ENCODE assay signal across 9 cellular contexts in genomic region chr7:27110163-27110976, GRCh38. TPM values are rescaled to one million over a fixed set of nuclear protein-coding genes. Genes with fewer than 3 reads are reported as not detected.
A peak's percentile ranks its signal among the peaks of the same experiment; 100 is the strongest.
DNase-seq lines count a peak whose midpoint lies in the region; FAIRE-seq and TF ChIP-seq lines count a peak whose summit lies in the region.
"Had no signal": no experiment of that assay in that cellular context is flagged by ENCODE, and none has a peak within 500 bp of the region (broad histone marks: within the 10 kb centered on the region; RNA-seq: fewer than 3 reads in every experiment).

No MANE protein-coding gene starts in this region.

- peaks cover 26 to 34% of the 10 kb centered on the region in 2 experiments for H4K20me1 ChIP-seq in H1 (replicated peaks in 1 of 2; ENCODE audit: control insufficient read depth in 1 of 2, insufficient read depth in 2 of 2, low read length in 2 of 2)

- no peak overlapping the region for H4K91ac ChIP-seq in H1 (replicated peaks; ENCODE audit: insufficient read length, low read length)

- H3K36me3 ChIP-seq in left ventricle myocardium inferior = no peaks in the 10 kb centered on the region
- peaks cover 0 to 3% (median 0%) of the 10 kb centered on the region in 4 experiments; a peak in 2 of 8 replicates for H3K36me3 ChIP-seq in H1 (ENCODE audit: control insufficient read depth in 2 of 4, insufficient read depth in 4 of 4, low read length in 3 of 4)
- peaks cover 3 to 8% of the 10 kb centered on the region in 2 donors for H3K36me3 ChIP-seq in mucosa of rectum (ENCODE audit: control insufficient read depth in 2 of 2, insufficient read depth in 2 of 2, low read length in 2 of 2)
- no peaks in the 10 kb centered on the region for H3K36me3 ChIP-seq in vagina

- H3K4me2 ChIP-seq in H1 (ENCODE audit: insufficient read depth in 1 of 2, low read depth in 2 of 2, low read length in 2 of 2) = peak overlapping the region; percentile 51 to 70

- FAIRE-seq in H1 (lab: Jason Lieb, UNC) = no peak
- FAIRE-seq in frontal cortex (lab: Jason Lieb, UNC) = no peak

- H2BK120ac ChIP-seq in H1 (replicated peaks; ENCODE audit: low read depth, low read length) = no peak overlapping the region

- DNase-seq in cardiac septum (ENCODE audit: low spot score) (peak; percentile 66), left ventricle myocardium inferior (no peak), H1 (ENCODE audit: low read depth in 1 of 2, low spot score in 2 of 2) (peak in 1 of 2 experiments; percentile 83), vagina (ENCODE audit: extremely low spot score in 2 of 2) (no peak), frontal cortex (ENCODE audit: low spot score in 2 of 2) (no peak), NCI-H2171 treated with DMSO at 0.1 percent for 48 hours (lab: John Stamatoyannopoulos, UW) (no peak)
- no peak for DNase-seq in activated CD4-positive, alpha-beta T cell treated with anti-CD3 and anti-CD28 coated beads, Interleukin-2, amount 50 U/mL, for 1 hour

- H2BK5ac ChIP-seq in H1 (ENCODE audit: low read depth, low read length) = no peak overlapping the region

- H4K5ac ChIP-seq in H1 (ENCODE audit: insufficient read length, low read depth, low read length) = no peak overlapping the region

- H3K9me3 ChIP-seq in left ventricle myocardium inferior (replicated peaks) (no peaks in the 10 kb centered on the region), H1 (ENCODE audit: insufficient read depth in 2 of 2, low read depth in 1 of 2, low read length in 1 of 2) (no peaks in the 10 kb centered on the region), mucosa of rectum (ENCODE audit: control insufficient read depth in 2 of 2, low read length in 2 of 2) (no peaks in the 10 kb centered on the region), vagina (no peaks in the 10 kb centered on the region)

- peaks cover 98% of the 10 kb centered on the region for H3K27me3 ChIP-seq in left ventricle myocardium inferior (ENCODE audit: low read depth)
- H3K27me3 ChIP-seq in H1 (replicated peaks in 1 of 4; ENCODE audit: control insufficient read depth in 3 of 4, extremely low read depth in 1 of 4, insufficient read depth in 3 of 4, low read length in 3 of 4) = peaks cover 93 to 98% (median 97%) of the 10 kb centered on the region in 4 experiments
- no peaks in the 10 kb centered on the region for H3K27me3 ChIP-seq in mucosa of rectum (ENCODE audit: control insufficient read depth in 2 of 2, insufficient read depth in 2 of 2, low read length in 2 of 2)
- no peaks in the 10 kb centered on the region for H3K27me3 ChIP-seq in vagina

- TF ChIP-seq CTCF in left ventricle myocardium inferior (IDR thresholded peaks at IDR 0.05; ENCODE audit: borderline replicate concordance) = no peak
- TF ChIP-seq CTCF in H1 (IDR thresholded peaks at IDR 0.05; ENCODE audit: control extremely low read depth in 1 of 3, insufficient read depth in 1 of 3, low read depth in 1 of 3, low read length in 3 of 3) = no peak
- TF ChIP-seq CTCF in vagina (IDR thresholded peaks at IDR 0.05) = no peak

- no peak overlapping the region for H2BK20ac ChIP-seq in H1 (ENCODE audit: low read length)

- H3K23me2 ChIP-seq in H1 (ENCODE audit: low read depth, low read length) = no peaks in the 10 kb centered on the region

- H2BK12ac ChIP-seq in H1 (ENCODE audit: low read depth, low read length) = no peak overlapping the region

- no peaks in the 10 kb centered on the region for H3K79me1 ChIP-seq in H1 (ENCODE audit: low read depth, low read length)

- no peak for TF ChIP-seq RAD21 in H1 (IDR thresholded peaks at IDR 0.05 in 1 of 2, conservative IDR thresholded peaks at IDR 0.05 in 1 of 2; ENCODE audit: low read depth in 2 of 2, low read length in 2 of 2)

- H3K56ac ChIP-seq in H1 (replicated peaks; ENCODE audit: insufficient read length, low read depth, low read length) = no peak overlapping the region

- 4% methylated on average over 49 of the region's 64 CpGs; no CpG with 5 or more reads in 1 of the 2 experiments for WGBS in H1 (ENCODE audit: extremely low coverage in 1 of 2, insufficient coverage in 1 of 2, insufficient read length in 1 of 2, insufficient replicate concordance in 2 of 2, low coverage in 1 of 2, low lambda C conversion rate in 2 of 2, missing lambda C conversion rate in 1 of 2), 2 experiments

- no peak for TF ChIP-seq POLR2A in H1 (IDR thresholded peaks at IDR 0.05; ENCODE audit: control extremely low read depth in 1 of 2, low read depth in 2 of 2, low read length in 2 of 2)
- TF ChIP-seq POLR2A in vagina (IDR thresholded peaks at IDR 0.05) = no peak

- no peak overlapping the region for H3K18ac ChIP-seq in H1 (ENCODE audit: extremely low read depth, low read length)

- no peak overlapping the region for H3K4ac ChIP-seq in H1 (replicated peaks; ENCODE audit: insufficient read length, low read depth, low read length)

- H4K8ac ChIP-seq in H1 (ENCODE audit: extremely low read depth, insufficient read depth, low read length) = no peak overlapping the region

- no peak overlapping the region for H3K9ac ChIP-seq in H1 (replicated peaks in 1 of 4; ENCODE audit: extremely low read depth in 1 of 4, low read depth in 3 of 4, low read length in 3 of 4)
- peak overlapping the region in 1 of 2 donors; percentile 41 for H3K9ac ChIP-seq in mucosa of rectum (ENCODE audit: low read depth in 1 of 2, low read length in 2 of 2)

- TF ChIP-seq EP300 in H1 (IDR thresholded peaks at IDR 0.05; ENCODE audit: borderline replicate concordance in 1 of 2, low read depth in 2 of 2, low read length in 2 of 2) = no peak

- no peak overlapping the region for H3K23ac ChIP-seq in H1 (ENCODE audit: insufficient read length)

- H3K4me3 ChIP-seq in left ventricle myocardium inferior (no peak overlapping the region), H1 (ENCODE audit: extremely low read depth in 1 of 4, insufficient read depth in 2 of 4, low read depth in 3 of 4, low read length in 4 of 4) (peak overlapping the region in 3 of 4 experiments; percentile 11 to 46 (median 23); a peak in 5 of 8 replicates), mucosa of rectum (ENCODE audit: low read length in 2 of 2) (peak overlapping the region; percentile 4 to 50), vagina (peak overlapping the region; percentile 4 to 18)

- intact Hi-C loops in cardiac septum (cut with DNase I) (no loop called here), left ventricle myocardium inferior (cut with micrococcal nuclease) (no loop called here), vagina (cut with DNase I) (no loop called here)

- no peak overlapping the region for H3K27ac ChIP-seq in left ventricle myocardium inferior (replicated peaks)
- no peak overlapping the region for H3K27ac ChIP-seq in H1 (ENCODE audit: low read depth, low read length)
- peak overlapping the region; percentile 73 to 79 for H3K27ac ChIP-seq in mucosa of rectum (ENCODE audit: low read depth in 2 of 2, low read length in 2 of 2)
- no peak overlapping the region for H3K27ac ChIP-seq in vagina

- H3K14ac ChIP-seq in H1 (ENCODE audit: insufficient read length) = no peak overlapping the region

- no peak overlapping the region for H2AFZ ChIP-seq in H1 (ENCODE audit: low read length)

- H3K4me1 ChIP-seq in left ventricle myocardium inferior (peaks cover 27% of the 10 kb centered on the region), H1 (replicated peaks in 1 of 4; ENCODE audit: control insufficient read depth in 3 of 4, insufficient read depth in 4 of 4, low read length in 3 of 4) (peaks cover 0 to 22% (median 8%) of the 10 kb centered on the region in 4 experiments; a peak in 5 of 7 replicates), mucosa of rectum (ENCODE audit: control insufficient read depth in 2 of 2, insufficient read depth in 2 of 2, low read length in 2 of 2) (peaks cover 55 to 65% of the 10 kb centered on the region in 2 donors), vagina (peaks cover 9% of the 10 kb centered on the region)

- H2AK5ac ChIP-seq in H1 (ENCODE audit: low read depth, low read length) = no peak overlapping the region

- H2BK15ac ChIP-seq in H1 (ENCODE audit: low read length) = no peak overlapping the region

- no peaks in the 10 kb centered on the region for H3K79me2 ChIP-seq in H1 (ENCODE audit: control insufficient read depth in 1 of 2, insufficient read depth in 2 of 2, low read length in 2 of 2)

- POLR2A ChIA-PET in H1 (lab: Charles Lee; ENCODE audit: partially characterized antibody) = interaction anchor here (0.7 kb wide), 1 partner anchor 14 kb away, joined by 3 read pairs; no protein-coding TSS in a partner anchor

- CTCF ChIA-PET in H1 (lab: Charles Lee; ENCODE audit: partially characterized antibody) = interaction anchor here (0.7 to 4.1 kb wide), 17 partner anchors 9 to 958 kb away, joined by 3 to 14 read pairs (median 4); partner anchors contain the start of genes HOXA5, HOXA7 and NFE2L3

RNA-seq across cellular contexts. Expression of gene HOXA2, which starts 7.9 kb away (rescaled TPM):
- 0.30 TPM for total RNA-seq in cardiac septum
- not detected for total RNA-seq in left ventricle myocardium inferior
- total RNA-seq in H1 (2021; fragmentation: NEBNext Ultra II Directional; extraction: Animal tissue kit (Norgen Biotek cat#: 25700)) = not detected in 2 replicates
- not detected in 2 replicates for polyA plus RNA-seq in H1 (2011; rRNA removed)
- polyA plus RNA-seq in H1 (2011; cell fraction: cytosol; rRNA removed) = not detected
- polyA plus RNA-seq in H1 (2011; cell fraction: nucleus; rRNA removed) = not detected
- polyA plus RNA-seq in H1 (2012, experiment 1 of 2) = not detected in 4 replicates
- polyA plus RNA-seq in H1 (2012, experiment 2 of 2) = not detected
- polyA plus RNA-seq in H1 (2013, experiment 1 of 2) = not detected
- polyA plus RNA-seq in H1 (2013, experiment 2 of 2) = not detected
- polyA minus RNA-seq in H1 (2011; rRNA and poly(A)+ RNA removed) = not detected in 2 replicates
- not detected for polyA minus RNA-seq in H1 (2011; cell fraction: cytosol; rRNA and poly(A)+ RNA removed)
- not detected for polyA minus RNA-seq in H1 (2011; cell fraction: nucleus; rRNA and poly(A)+ RNA removed)
- total RNA-seq in vagina = 2.0 TPM
- total RNA-seq in frontal cortex = not detected
- polyA plus RNA-seq: IgD-negative memory B cell had no signal

RNA-seq across cellular contexts. Expression of gene HOXA1, which starts 14.6 kb away (rescaled TPM):
- total RNA-seq in cardiac septum (0.19 TPM), left ventricle myocardium inferior (not detected), vagina (0.74 TPM), frontal cortex (not detected)
- not detected in 2 replicates for total RNA-seq in H1 (2021; fragmentation: NEBNext Ultra II Directional; extraction: Animal tissue kit (Norgen Biotek cat#: 25700))
- polyA plus RNA-seq in H1 (2011; rRNA removed) = not detected in 2 replicates
- not detected for polyA plus RNA-seq in H1 (2011; cell fraction: cytosol; rRNA removed)
- polyA plus RNA-seq in H1 (2011; cell fraction: nucleus; rRNA removed) = not detected
- polyA plus RNA-seq in H1 (2012, experiment 1 of 2) = not detected in 4 replicates
- not detected for polyA plus RNA-seq in H1 (2012, experiment 2 of 2)
- polyA plus RNA-seq in H1 (2013, experiment 1 of 2) = not detected
- 0.06 TPM for polyA plus RNA-seq in H1 (2013, experiment 2 of 2)
- not detected in 2 replicates for polyA minus RNA-seq in H1 (2011; rRNA and poly(A)+ RNA removed)
- not detected for polyA minus RNA-seq in H1 (2011; cell fraction: cytosol; rRNA and poly(A)+ RNA removed)
- not detected for polyA minus RNA-seq in H1 (2011; cell fraction: nucleus; rRNA and poly(A)+ RNA removed)

RNA-seq across cellular contexts. Expression of gene HOXA4, which starts 20.2 kb away (rescaled TPM):
- 1.1 TPM for total RNA-seq in cardiac septum
- total RNA-seq in left ventricle myocardium inferior = not detected
- total RNA-seq in H1 (2021; fragmentation: NEBNext Ultra II Directional; extraction: Animal tissue kit (Norgen Biotek cat#: 25700)) = not detected in 2 replicates
- polyA plus RNA-seq in H1 (2011; rRNA removed) = not detected in 2 replicates
- not detected for polyA plus RNA-seq in H1 (2011; cell fraction: cytosol; rRNA removed)
- not detected for polyA plus RNA-seq in H1 (2011; cell fraction: nucleus; rRNA removed)
- not detected in 4 replicates for polyA plus RNA-seq in H1 (2012, experiment 1 of 2)
- polyA plus RNA-seq in H1 (2012, experiment 2 of 2) = not detected
- polyA plus RNA-seq in H1 (2013, experiment 1 of 2) = not detected
- polyA plus RNA-seq in H1 (2013, experiment 2 of 2) = not detected
- polyA minus RNA-seq in H1 (2011; rRNA and poly(A)+ RNA removed) = not detected in 2 replicates
- not detected for polyA minus RNA-seq in H1 (2011; cell fraction: cytosol; rRNA and poly(A)+ RNA removed)
- not detected for polyA minus RNA-seq in H1 (2011; cell fraction: nucleus; rRNA and poly(A)+ RNA removed)
- 0.98 TPM for total RNA-seq in vagina
- not detected for total RNA-seq in frontal cortex
- polyA plus RNA-seq: IgD-negative memory B cell had no signal

RNA-seq across cellular contexts. Expression of gene HOXA5, which starts 33.1 kb away (rescaled TPM):
- 0.30 TPM for total RNA-seq in cardiac septum
- total RNA-seq in left ventricle myocardium inferior = not detected
- total RNA-seq in H1 (2021; fragmentation: NEBNext Ultra II Directional; extraction: Animal tissue kit (Norgen Biotek cat#: 25700)) = not detected in 2 replicates
- not detected in 2 replicates for polyA plus RNA-seq in H1 (2011; rRNA removed)
- not detected for polyA plus RNA-seq in H1 (2011; cell fraction: cytosol; rRNA removed)
- polyA plus RNA-seq in H1 (2011; cell fraction: nucleus; rRNA removed) = not detected
- not detected in 4 replicates for polyA plus RNA-seq in H1 (2012, experiment 1 of 2)
- polyA plus RNA-seq in H1 (2012, experiment 2 of 2) = not detected
- not detected for polyA plus RNA-seq in H1 (2013, experiment 1 of 2)
- polyA plus RNA-seq in H1 (2013, experiment 2 of 2) = not detected
- not detected in 2 replicates for polyA minus RNA-seq in H1 (2011; rRNA and poly(A)+ RNA removed)
- not detected for polyA minus RNA-seq in H1 (2011; cell fraction: cytosol; rRNA and poly(A)+ RNA removed)
- polyA minus RNA-seq in H1 (2011; cell fraction: nucleus; rRNA and poly(A)+ RNA removed) = not detected
- 6.1 TPM for total RNA-seq in vagina
- not detected for total RNA-seq in frontal cortex
- polyA plus RNA-seq: IgD-negative memory B cell had no signal

RNA-seq across cellular contexts. Expression of gene HOXA6, which starts 37.2 kb away (rescaled TPM):
- total RNA-seq in cardiac septum (not detected), left ventricle myocardium inferior (not detected), vagina (1.7 TPM), frontal cortex (not detected)
- total RNA-seq in H1 (2021; fragmentation: NEBNext Ultra II Directional; extraction: Animal tissue kit (Norgen Biotek cat#: 25700)) = not detected in 2 replicates
- not detected in 2 replicates for polyA plus RNA-seq in H1 (2011; rRNA removed)
- not detected for polyA plus RNA-seq in H1 (2011; cell fraction: cytosol; rRNA removed)
- polyA plus RNA-seq in H1 (2011; cell fraction: nucleus; rRNA removed) = not detected
- not detected in 4 replicates for polyA plus RNA-seq in H1 (2012, experiment 1 of 2)
- polyA plus RNA-seq in H1 (2012, experiment 2 of 2) = not detected
- polyA plus RNA-seq in H1 (2013, experiment 1 of 2) = not detected
- not detected for polyA plus RNA-seq in H1 (2013, experiment 2 of 2)
- not detected in 2 replicates for polyA minus RNA-seq in H1 (2011; rRNA and poly(A)+ RNA removed)
- not detected for polyA minus RNA-seq in H1 (2011; cell fraction: cytosol; rRNA and poly(A)+ RNA removed)
- not detected for polyA minus RNA-seq in H1 (2011; cell fraction: nucleus; rRNA and poly(A)+ RNA removed)

Comparison
In these comparisons a context has a peak if more than half of its experiments do, and no peak if none do; other contexts are left out.
1. H3K27ac ChIP-seq: peak in mucosa of rectum (2 of 2); none in left ventricle myocardium inferior (single experiment), H1 (single experiment) and vagina (single experiment).